Comparison of ENCODE assay signal across 1 cellular context in the genomic region with DNA sequence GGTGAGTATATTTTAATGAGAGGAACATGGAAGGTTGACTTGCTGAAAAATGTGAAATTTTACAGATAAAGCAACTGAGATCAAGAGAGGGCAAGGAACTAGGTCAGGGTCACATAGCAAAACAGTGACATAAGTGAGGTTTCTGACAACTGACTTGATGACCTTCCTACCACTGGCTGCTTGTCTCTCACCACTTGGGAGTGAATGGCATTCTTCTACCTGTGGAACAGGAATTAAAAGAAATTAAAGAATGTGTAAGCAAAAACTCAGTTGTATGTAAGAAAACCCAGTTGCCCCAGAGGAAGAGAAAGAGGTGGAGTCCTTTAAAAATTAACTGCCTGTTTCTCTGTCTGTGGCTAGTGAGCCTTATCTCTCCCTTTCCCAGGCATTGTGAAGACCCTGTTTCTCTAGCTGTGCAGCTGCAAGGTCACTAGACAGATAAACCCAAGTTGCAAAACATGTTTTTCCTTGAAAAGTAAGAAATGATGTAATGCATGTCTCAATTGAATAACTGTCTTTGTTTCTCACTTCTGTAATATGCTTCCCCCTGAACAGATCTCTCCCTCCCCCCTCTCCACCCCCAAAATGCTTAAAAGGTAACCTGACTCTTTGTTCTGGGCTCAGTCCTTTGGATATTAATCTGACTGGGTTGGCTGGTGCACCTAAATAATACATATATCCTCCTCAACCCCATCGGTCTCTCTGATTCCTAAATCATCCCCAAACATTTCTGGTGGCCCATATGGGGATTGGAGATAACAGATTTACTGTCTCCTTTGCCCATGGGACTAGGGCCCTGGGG.
TF ChIP-seq lines count a peak whose summit lies in the region.

No MANE protein-coding gene starts in this region.

TF ChIP-seq in K562, 482 proteins besides CTCF, POLR2A, EP300 and RAD21 (continued from another document and continues in another):
- TF ChIP-seq, protein P1, sequence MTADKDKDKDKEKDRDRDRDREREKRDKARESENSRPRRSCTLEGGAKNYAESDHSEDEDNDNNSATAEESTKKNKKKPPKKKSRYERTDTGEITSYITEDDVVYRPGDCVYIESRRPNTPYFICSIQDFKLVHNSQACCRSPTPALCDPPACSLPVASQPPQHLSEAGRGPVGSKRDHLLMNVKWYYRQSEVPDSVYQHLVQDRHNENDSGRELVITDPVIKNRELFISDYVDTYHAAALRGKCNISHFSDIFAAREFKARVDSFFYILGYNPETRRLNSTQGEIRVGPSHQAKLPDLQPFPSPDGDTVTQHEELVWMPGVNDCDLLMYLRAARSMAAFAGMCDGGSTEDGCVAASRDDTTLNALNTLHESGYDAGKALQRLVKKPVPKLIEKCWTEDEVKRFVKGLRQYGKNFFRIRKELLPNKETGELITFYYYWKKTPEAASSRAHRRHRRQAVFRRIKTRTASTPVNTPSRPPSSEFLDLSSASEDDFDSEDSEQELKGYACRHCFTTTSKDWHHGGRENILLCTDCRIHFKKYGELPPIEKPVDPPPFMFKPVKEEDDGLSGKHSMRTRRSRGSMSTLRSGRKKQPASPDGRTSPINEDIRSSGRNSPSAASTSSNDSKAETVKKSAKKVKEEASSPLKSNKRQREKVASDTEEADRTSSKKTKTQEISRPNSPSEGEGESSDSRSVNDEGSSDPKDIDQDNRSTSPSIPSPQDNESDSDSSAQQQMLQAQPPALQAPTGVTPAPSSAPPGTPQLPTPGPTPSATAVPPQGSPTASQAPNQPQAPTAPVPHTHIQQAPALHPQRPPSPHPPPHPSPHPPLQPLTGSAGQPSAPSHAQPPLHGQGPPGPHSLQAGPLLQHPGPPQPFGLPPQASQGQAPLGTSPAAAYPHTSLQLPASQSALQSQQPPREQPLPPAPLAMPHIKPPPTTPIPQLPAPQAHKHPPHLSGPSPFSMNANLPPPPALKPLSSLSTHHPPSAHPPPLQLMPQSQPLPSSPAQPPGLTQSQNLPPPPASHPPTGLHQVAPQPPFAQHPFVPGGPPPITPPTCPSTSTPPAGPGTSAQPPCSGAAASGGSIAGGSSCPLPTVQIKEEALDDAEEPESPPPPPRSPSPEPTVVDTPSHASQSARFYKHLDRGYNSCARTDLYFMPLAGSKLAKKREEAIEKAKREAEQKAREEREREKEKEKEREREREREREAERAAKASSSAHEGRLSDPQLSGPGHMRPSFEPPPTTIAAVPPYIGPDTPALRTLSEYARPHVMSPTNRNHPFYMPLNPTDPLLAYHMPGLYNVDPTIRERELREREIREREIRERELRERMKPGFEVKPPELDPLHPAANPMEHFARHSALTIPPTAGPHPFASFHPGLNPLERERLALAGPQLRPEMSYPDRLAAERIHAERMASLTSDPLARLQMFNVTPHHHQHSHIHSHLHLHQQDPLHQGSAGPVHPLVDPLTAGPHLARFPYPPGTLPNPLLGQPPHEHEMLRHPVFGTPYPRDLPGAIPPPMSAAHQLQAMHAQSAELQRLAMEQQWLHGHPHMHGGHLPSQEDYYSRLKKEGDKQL (CRISPR knock-in tag; IDR thresholded peaks at IDR 0.05; ENCODE audit: borderline replicate concordance): no peak
- TF ChIP-seq EWSR1 (IDR thresholded peaks at IDR 0.05; ENCODE audit: borderline replicate concordance, low read depth, partially characterized antibody) (no peak), STAG1 (CRISPR knock-in tag; IDR thresholded peaks at IDR 0.05; ENCODE audit: borderline replicate concordance) (no peak), HNRNPK (IDR thresholded peaks at IDR 0.05; ENCODE audit: low read depth, low read length, poor library complexity, severe bottlenecking) (no peak), SMAD4 (CRISPR knock-in tag; conservative IDR thresholded peaks at IDR 0.05) (peak; percentile 100), ZNF780A (CRISPR knock-in tag; IDR thresholded peaks at IDR 0.05) (no peak), L3MBTL2 (IDR thresholded peaks at IDR 0.05) (no peak), GTF2F1 (IDR thresholded peaks at IDR 0.05; ENCODE audit: low read depth, low read length) (no peak), POLR3A (IDR thresholded peaks at IDR 0.05; ENCODE audit: borderline replicate concordance, extremely low read depth, insufficient read depth, insufficient read length) (no peak), PRPF4 (IDR thresholded peaks at IDR 0.05; ENCODE audit: insufficient read depth, low read depth, low read length, poor library complexity, severe bottlenecking) (no peak), JUNB (CRISPR knock-in tag; conservative IDR thresholded peaks at IDR 0.05) (no peak), ZNF77 (CRISPR knock-in tag; IDR thresholded peaks at IDR 0.05) (no peak), ZNF507 (tag; conservative IDR thresholded peaks at IDR 0.05) (no peak), POLR2H (tag; IDR thresholded peaks at IDR 0.05; ENCODE audit: low read depth) (peak; percentile 64), ZNF551 (CRISPR knock-in tag; IDR thresholded peaks at IDR 0.05) (no peak), CEBPG (CRISPR knock-in tag; IDR thresholded peaks at IDR 0.05) (peak; percentile 86), CEBPG (tag; conservative IDR thresholded peaks at IDR 0.05 in 1 of 2, IDR thresholded peaks at IDR 0.05 in 1 of 2) (peak; percentile 91 to 93), ZNF224 (CRISPR knock-in tag; IDR thresholded peaks at IDR 0.05) (no peak), ZNF134 (CRISPR knock-in tag; conservative IDR thresholded peaks at IDR 0.05) (no peak), MAFK (IDR thresholded peaks at IDR 0.05; ENCODE audit: low read length) (no peak), CBX3 (IDR thresholded peaks at IDR 0.05; ENCODE audit: borderline replicate concordance in 1 of 2, low read length in 2 of 2) (0 out of 3 replicates have a peak, but pooled peaks of 1 of the 2 experiments have one; percentile 2), CHD4 (IDR thresholded peaks at IDR 0.05; ENCODE audit: insufficient read depth, insufficient replicate concordance, low read depth, low read length, poor library complexity, severe bottlenecking) (no peak), HDAC2 (IDR thresholded peaks at IDR 0.05) (peak; percentile 91), ZNF431 (CRISPR knock-in tag; IDR thresholded peaks at IDR 0.05) (no peak), HNRNPUL1 (IDR thresholded peaks at IDR 0.05; ENCODE audit: low read length) (no peak), RBM14 (IDR thresholded peaks at IDR 0.05; ENCODE audit: borderline replicate concordance, insufficient read depth, low read depth, low read length) (no peak), RBM17 (IDR thresholded peaks at IDR 0.05; ENCODE audit: borderline replicate concordance, low read depth, low read length) (no peak), DMBX1 (CRISPR knock-in tag; IDR thresholded peaks at IDR 0.05; ENCODE audit: borderline replicate concordance) (peak; percentile 80), THRAP3 (IDR thresholded peaks at IDR 0.05; ENCODE audit: borderline replicate concordance) (no peak), ELF2 (CRISPR knock-in tag; IDR thresholded peaks at IDR 0.05) (no peak), TEAD1 (CRISPR knock-in tag; IDR thresholded peaks at IDR 0.05) (peak in 1 of 2 experiments; percentile 77; a peak in 2 of 4 replicates), HOXB6 (CRISPR knock-in tag; IDR thresholded peaks at IDR 0.05; ENCODE audit: borderline replicate concordance) (no peak), KDM2B (CRISPR knock-in tag; IDR thresholded peaks at IDR 0.05) (no peak), TSC22D4 (tag; IDR thresholded peaks at IDR 0.05) (no peak), ZNF444 (CRISPR knock-in tag; IDR thresholded peaks at IDR 0.05) (no peak), CSDE1 (IDR thresholded peaks at IDR 0.05) (no peak), RNF2 (IDR thresholded peaks at IDR 0.05) (peak; percentile 94), NCOA1 (IDR thresholded peaks at IDR 0.05; ENCODE audit: low read depth) (peak; percentile 92), ARHGAP35 (IDR thresholded peaks at IDR 0.05; ENCODE audit: partially characterized antibody) (no peak)
- TF ChIP-seq, protein P2, sequence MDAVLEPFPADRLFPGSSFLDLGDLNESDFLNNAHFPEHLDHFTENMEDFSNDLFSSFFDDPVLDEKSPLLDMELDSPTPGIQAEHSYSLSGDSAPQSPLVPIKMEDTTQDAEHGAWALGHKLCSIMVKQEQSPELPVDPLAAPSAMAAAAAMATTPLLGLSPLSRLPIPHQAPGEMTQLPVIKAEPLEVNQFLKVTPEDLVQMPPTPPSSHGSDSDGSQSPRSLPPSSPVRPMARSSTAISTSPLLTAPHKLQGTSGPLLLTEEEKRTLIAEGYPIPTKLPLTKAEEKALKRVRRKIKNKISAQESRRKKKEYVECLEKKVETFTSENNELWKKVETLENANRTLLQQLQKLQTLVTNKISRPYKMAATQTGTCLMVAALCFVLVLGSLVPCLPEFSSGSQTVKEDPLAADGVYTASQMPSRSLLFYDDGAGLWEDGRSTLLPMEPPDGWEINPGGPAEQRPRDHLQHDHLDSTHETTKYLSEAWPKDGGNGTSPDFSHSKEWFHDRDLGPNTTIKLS (IDR thresholded peaks at IDR 0.05; ENCODE audit: borderline replicate concordance, low read depth): no peak; the same call in 1 of the 2 replicates
- TF ChIP-seq, protein P3, sequence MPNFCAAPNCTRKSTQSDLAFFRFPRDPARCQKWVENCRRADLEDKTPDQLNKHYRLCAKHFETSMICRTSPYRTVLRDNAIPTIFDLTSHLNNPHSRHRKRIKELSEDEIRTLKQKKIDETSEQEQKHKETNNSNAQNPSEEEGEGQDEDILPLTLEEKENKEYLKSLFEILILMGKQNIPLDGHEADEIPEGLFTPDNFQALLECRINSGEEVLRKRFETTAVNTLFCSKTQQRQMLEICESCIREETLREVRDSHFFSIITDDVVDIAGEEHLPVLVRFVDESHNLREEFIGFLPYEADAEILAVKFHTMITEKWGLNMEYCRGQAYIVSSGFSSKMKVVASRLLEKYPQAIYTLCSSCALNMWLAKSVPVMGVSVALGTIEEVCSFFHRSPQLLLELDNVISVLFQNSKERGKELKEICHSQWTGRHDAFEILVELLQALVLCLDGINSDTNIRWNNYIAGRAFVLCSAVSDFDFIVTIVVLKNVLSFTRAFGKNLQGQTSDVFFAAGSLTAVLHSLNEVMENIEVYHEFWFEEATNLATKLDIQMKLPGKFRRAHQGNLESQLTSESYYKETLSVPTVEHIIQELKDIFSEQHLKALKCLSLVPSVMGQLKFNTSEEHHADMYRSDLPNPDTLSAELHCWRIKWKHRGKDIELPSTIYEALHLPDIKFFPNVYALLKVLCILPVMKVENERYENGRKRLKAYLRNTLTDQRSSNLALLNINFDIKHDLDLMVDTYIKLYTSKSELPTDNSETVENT (CRISPR knock-in tag; IDR thresholded peaks at IDR 0.05): no peak
- TF ChIP-seq, protein P4, sequence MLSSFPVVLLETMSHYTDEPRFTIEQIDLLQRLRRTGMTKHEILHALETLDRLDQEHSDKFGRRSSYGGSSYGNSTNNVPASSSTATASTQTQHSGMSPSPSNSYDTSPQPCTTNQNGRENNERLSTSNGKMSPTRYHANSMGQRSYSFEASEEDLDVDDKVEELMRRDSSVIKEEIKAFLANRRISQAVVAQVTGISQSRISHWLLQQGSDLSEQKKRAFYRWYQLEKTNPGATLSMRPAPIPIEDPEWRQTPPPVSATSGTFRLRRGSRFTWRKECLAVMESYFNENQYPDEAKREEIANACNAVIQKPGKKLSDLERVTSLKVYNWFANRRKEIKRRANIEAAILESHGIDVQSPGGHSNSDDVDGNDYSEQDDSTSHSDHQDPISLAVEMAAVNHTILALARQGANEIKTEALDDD (IDR thresholded peaks at IDR 0.05): peak; percentile 90
- TF ChIP-seq, protein P5, sequence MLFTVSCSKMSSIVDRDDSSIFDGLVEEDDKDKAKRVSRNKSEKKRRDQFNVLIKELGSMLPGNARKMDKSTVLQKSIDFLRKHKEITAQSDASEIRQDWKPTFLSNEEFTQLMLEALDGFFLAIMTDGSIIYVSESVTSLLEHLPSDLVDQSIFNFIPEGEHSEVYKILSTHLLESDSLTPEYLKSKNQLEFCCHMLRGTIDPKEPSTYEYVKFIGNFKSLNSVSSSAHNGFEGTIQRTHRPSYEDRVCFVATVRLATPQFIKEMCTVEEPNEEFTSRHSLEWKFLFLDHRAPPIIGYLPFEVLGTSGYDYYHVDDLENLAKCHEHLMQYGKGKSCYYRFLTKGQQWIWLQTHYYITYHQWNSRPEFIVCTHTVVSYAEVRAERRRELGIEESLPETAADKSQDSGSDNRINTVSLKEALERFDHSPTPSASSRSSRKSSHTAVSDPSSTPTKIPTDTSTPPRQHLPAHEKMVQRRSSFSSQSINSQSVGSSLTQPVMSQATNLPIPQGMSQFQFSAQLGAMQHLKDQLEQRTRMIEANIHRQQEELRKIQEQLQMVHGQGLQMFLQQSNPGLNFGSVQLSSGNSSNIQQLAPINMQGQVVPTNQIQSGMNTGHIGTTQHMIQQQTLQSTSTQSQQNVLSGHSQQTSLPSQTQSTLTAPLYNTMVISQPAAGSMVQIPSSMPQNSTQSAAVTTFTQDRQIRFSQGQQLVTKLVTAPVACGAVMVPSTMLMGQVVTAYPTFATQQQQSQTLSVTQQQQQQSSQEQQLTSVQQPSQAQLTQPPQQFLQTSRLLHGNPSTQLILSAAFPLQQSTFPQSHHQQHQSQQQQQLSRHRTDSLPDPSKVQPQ (CRISPR knock-in tag; IDR thresholded peaks at IDR 0.05; ENCODE audit: borderline replicate concordance): no peak
- TF ChIP-seq, protein P6, sequence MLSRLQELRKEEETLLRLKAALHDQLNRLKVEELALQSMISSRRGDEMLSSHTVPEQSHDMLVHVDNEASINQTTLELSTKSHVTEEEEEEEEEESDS (CRISPR knock-in tag; IDR thresholded peaks at IDR 0.05): no peak
- TF ChIP-seq, protein P7, sequence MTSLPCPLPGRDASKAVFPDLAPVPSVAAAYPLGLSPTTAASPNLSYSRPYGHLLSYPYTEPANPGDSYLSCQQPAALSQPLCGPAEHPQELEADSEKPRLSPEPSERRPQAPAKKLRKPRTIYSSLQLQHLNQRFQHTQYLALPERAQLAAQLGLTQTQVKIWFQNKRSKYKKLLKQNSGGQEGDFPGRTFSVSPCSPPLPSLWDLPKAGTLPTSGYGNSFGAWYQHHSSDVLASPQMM (CRISPR knock-in tag; IDR thresholded peaks at IDR 0.05): no peak
- TF ChIP-seq, protein P8, sequence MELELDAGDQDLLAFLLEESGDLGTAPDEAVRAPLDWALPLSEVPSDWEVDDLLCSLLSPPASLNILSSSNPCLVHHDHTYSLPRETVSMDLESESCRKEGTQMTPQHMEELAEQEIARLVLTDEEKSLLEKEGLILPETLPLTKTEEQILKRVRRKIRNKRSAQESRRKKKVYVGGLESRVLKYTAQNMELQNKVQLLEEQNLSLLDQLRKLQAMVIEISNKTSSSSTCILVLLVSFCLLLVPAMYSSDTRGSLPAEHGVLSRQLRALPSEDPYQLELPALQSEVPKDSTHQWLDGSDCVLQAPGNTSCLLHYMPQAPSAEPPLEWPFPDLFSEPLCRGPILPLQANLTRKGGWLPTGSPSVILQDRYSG (tag; conservative IDR thresholded peaks at IDR 0.05; ENCODE audit: low read depth): peak; percentile 67; the same call in 1 of the 2 replicates
- TF ChIP-seq, protein P9, sequence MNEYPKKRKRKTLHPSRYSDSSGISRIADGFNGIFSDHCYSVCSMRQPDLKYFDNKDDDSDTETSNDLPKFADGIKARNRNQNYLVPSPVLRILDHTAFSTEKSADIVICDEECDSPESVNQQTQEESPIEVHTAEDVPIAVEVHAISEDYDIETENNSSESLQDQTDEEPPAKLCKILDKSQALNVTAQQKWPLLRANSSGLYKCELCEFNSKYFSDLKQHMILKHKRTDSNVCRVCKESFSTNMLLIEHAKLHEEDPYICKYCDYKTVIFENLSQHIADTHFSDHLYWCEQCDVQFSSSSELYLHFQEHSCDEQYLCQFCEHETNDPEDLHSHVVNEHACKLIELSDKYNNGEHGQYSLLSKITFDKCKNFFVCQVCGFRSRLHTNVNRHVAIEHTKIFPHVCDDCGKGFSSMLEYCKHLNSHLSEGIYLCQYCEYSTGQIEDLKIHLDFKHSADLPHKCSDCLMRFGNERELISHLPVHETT (CRISPR knock-in tag; conservative IDR thresholded peaks at IDR 0.05 in 1 of 2, IDR thresholded peaks at IDR 0.05 in 1 of 2): peak in 1 of 2 experiments; percentile 44; a peak in 1 of 4 replicates
